Comparison of ENCODE assay signal across 1 cellular context in the genomic region with DNA sequence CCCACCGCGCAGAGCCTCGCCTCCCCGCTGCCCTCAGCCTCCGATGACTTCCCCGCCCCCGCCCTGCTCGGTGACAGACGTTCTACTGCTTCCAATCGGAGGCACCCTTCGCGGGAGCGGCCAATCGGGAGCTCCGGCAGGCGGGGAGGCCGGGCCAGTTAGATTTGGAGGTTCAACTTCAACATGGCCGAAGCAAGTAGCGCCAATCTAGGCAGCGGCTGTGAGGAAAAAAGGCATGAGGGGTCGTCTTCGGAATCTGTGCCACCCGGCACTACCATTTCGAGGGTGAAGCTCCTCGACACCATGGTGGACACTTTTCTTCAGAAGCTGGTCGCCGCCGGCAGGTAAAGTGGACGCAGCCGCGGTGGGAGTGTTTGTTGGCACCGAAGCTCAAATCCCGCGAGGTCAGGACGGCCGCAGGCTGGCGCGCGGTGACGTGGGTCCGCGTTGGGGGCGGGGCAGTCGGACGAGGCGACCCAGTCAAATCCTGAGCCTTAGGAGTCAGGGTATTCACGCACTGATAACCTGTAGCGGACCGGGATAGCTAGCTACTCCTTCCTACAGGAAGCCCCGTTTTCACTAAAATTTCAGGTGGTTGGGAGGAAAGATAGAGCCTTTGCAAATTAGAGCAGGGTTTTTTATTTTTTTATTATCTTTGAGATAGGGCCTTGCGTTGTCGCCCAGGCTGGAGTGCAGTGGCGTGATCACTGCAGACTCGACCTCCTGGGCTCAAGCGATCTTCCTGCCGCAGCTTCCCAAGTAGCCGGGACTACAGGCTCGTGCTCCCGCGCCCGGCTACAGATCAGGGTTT.
A peak's percentile ranks its signal among the peaks of the same experiment; 100 is the strongest.
TF ChIP-seq lines count a peak whose summit lies in the region.

A gene with protein sequence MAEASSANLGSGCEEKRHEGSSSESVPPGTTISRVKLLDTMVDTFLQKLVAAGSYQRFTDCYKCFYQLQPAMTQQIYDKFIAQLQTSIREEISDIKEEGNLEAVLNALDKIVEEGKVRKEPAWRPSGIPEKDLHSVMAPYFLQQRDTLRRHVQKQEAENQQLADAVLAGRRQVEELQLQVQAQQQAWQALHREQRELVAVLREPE (plus strand): TSS at position 175 of the 811 bp plus-strand sequence. CDS start 9 bp downstream, at position 184.

TF ChIP-seq in K562, 482 proteins besides CTCF, POLR2A, EP300 and RAD21 (continued from another document and continues in another):
- TF ChIP-seq MEF2A (IDR thresholded peaks at IDR 0.05; ENCODE audit: control insufficient read depth, low read depth, low read length) (no peak), MAFK (IDR thresholded peaks at IDR 0.05; ENCODE audit: low read length) (no peak), HNRNPLL (IDR thresholded peaks at IDR 0.05; ENCODE audit: low read depth, low read length, poor library complexity, severe bottlenecking) (no peak), HNRNPK (IDR thresholded peaks at IDR 0.05; ENCODE audit: low read depth, low read length, poor library complexity, severe bottlenecking) (no peak), CBX5 (IDR thresholded peaks at IDR 0.05; ENCODE audit: borderline replicate concordance, low read depth) (no peak), ZNF174 (CRISPR knock-in tag; IDR thresholded peaks at IDR 0.05) (no peak), ZNF354B (CRISPR knock-in tag; IDR thresholded peaks at IDR 0.05) (no peak), ZNF436 (CRISPR knock-in tag; IDR thresholded peaks at IDR 0.05) (no peak), MTA2 (IDR thresholded peaks at IDR 0.05; ENCODE audit: low read depth) (no peak), ZNF696 (CRISPR knock-in tag; conservative IDR thresholded peaks at IDR 0.05) (no peak), RAD51 (IDR thresholded peaks at IDR 0.05; ENCODE audit: borderline replicate concordance, low read depth) (no peak), ZC3H11A (IDR thresholded peaks at IDR 0.05; ENCODE audit: low read depth, low read length) (no peak), TFAM (CRISPR knock-in tag; conservative IDR thresholded peaks at IDR 0.05) (no peak), PHB (CRISPR knock-in tag; IDR thresholded peaks at IDR 0.05) (no peak), FOXJ2 (tag; IDR thresholded peaks at IDR 0.05) (no peak), POLR3A (IDR thresholded peaks at IDR 0.05; ENCODE audit: borderline replicate concordance, extremely low read depth, insufficient read depth, insufficient read length) (no peak), DACH1 (IDR thresholded peaks at IDR 0.05; ENCODE audit: partially characterized antibody) (no peak), RBM17 (IDR thresholded peaks at IDR 0.05; ENCODE audit: borderline replicate concordance, low read depth, low read length) (no peak), ARID2 (IDR thresholded peaks at IDR 0.05) (no peak), ZBTB7A (IDR thresholded peaks at IDR 0.05; ENCODE audit: borderline replicate concordance, control insufficient read depth, low read depth, low read length) (peak; percentile 54; the same call in 1 of the 2 replicates), RCOR1 (IDR thresholded peaks at IDR 0.05; ENCODE audit: borderline replicate concordance in 1 of 2, low read depth in 2 of 2, low read length in 2 of 2) (peak in 1 of 2 experiments; percentile 44; a peak in 1 of 4 replicates), ELF4 (CRISPR knock-in tag; IDR thresholded peaks at IDR 0.05) (peak; percentile 38; the same call in 1 of the 2 replicates), GTF2F1 (IDR thresholded peaks at IDR 0.05; ENCODE audit: low read depth, low read length) (no peak; the same call in 1 of the 2 replicates), PCBP1 (IDR thresholded peaks at IDR 0.05; ENCODE audit: low read depth, low read length, poor library complexity, severe bottlenecking) (no peak), FOXP1 (CRISPR knock-in tag; IDR thresholded peaks at IDR 0.05) (peak; percentile 60; the same call in 1 of the 2 replicates), ARNT (IDR thresholded peaks at IDR 0.05) (no peak), NCOA1 (IDR thresholded peaks at IDR 0.05; ENCODE audit: low read depth) (no peak), GATAD2B (IDR thresholded peaks at IDR 0.05; ENCODE audit: borderline replicate concordance) (no peak), JUND (IDR thresholded peaks at IDR 0.05; ENCODE audit: borderline replicate concordance, low read depth, low read length) (peak; percentile 45; the same call in 1 of the 2 replicates), JUND (tag; IDR thresholded peaks at IDR 0.05; ENCODE audit: borderline replicate concordance, low read depth, low read length) (no peak), ZNF384 (IDR thresholded peaks at IDR 0.05; ENCODE audit: low read depth, low read length) (no peak; the same call in 1 of the 2 replicates), MYNN (IDR thresholded peaks at IDR 0.05) (no peak), MYNN (CRISPR knock-in tag; IDR thresholded peaks at IDR 0.05) (no peak), ZFP30 (CRISPR knock-in tag; IDR thresholded peaks at IDR 0.05; ENCODE audit: borderline replicate concordance) (no peak), ZNF785 (CRISPR knock-in tag; IDR thresholded peaks at IDR 0.05) (no peak), NFXL1 (CRISPR knock-in tag; IDR thresholded peaks at IDR 0.05) (no peak), ZBTB8A (IDR thresholded peaks at IDR 0.05; ENCODE audit: partially characterized antibody) (no peak), YY1 (IDR thresholded peaks at IDR 0.05; ENCODE audit: borderline replicate concordance in 1 of 3, control insufficient read depth in 1 of 3, extremely low read depth in 1 of 3, insufficient read depth in 3 of 3, insufficient read length in 1 of 3, insufficient replicate concordance in 2 of 3, low read depth in 1 of 3, low read length in 2 of 3) (peak; percentile 78 to 98 (median 93)), RFX7 (CRISPR knock-in tag; IDR thresholded peaks at IDR 0.05) (no peak), DNMT1 (IDR thresholded peaks at IDR 0.05) (no peak; the same call in 1 of the 2 replicates), SNRNP70 (optimal IDR thresholded peaks at IDR 0.05; ENCODE audit: low read depth, low read length) (no peak), NR2C1 (IDR thresholded peaks at IDR 0.05) (peak; percentile 37; the same call in 1 of the 2 replicates), NR2C1 (tag; IDR thresholded peaks at IDR 0.05) (peak; percentile 32; the same call in 1 of the 2 replicates), ZZZ3 (IDR thresholded peaks at IDR 0.05) (no peak), SMARCC2 (IDR thresholded peaks at IDR 0.05; ENCODE audit: low read depth) (no peak), NCOR1 (IDR thresholded peaks at IDR 0.05) (no peak; the same call in 1 of the 2 replicates), RBM25 (IDR thresholded peaks at IDR 0.05; ENCODE audit: low read depth, low read length, severe bottlenecking) (peak; percentile 92), CC2D1A (IDR thresholded peaks at IDR 0.05) (no peak), BDP1 (IDR thresholded peaks at IDR 0.05; ENCODE audit: insufficient read depth, insufficient read length) (no peak), ZEB2 (IDR thresholded peaks at IDR 0.05) (no peak), ZNF3 (CRISPR knock-in tag; IDR thresholded peaks at IDR 0.05) (no peak), CBX3 (IDR thresholded peaks at IDR 0.05; ENCODE audit: borderline replicate concordance in 1 of 2, low read length in 2 of 2) (peak in 1 of 2 experiments; percentile 31; a peak in 1 of 3 replicates), MCM3 (IDR thresholded peaks at IDR 0.05) (no peak), NFATC3 (IDR thresholded peaks at IDR 0.05) (no peak), PTTG1 (tag; IDR thresholded peaks at IDR 0.05; ENCODE audit: low read depth) (no peak), STAG1 (CRISPR knock-in tag; IDR thresholded peaks at IDR 0.05; ENCODE audit: borderline replicate concordance) (no peak), SNIP1 (IDR thresholded peaks at IDR 0.05; ENCODE audit: low read depth) (no peak), ZNF311 (CRISPR knock-in tag; IDR thresholded peaks at IDR 0.05) (no peak), XRCC5 (IDR thresholded peaks at IDR 0.05; ENCODE audit: low read depth, low read length) (no peak), ZNF584 (CRISPR knock-in tag; IDR thresholded peaks at IDR 0.05; ENCODE audit: low read depth) (no peak), ZNF197 (CRISPR knock-in tag; IDR thresholded peaks at IDR 0.05; ENCODE audit: low read depth) (no peak), ZNF324 (CRISPR knock-in tag; IDR thresholded peaks at IDR 0.05) (no peak), NELFE (IDR thresholded peaks at IDR 0.05; ENCODE audit: insufficient read depth, insufficient read length) (no peak), ZNF143 (CRISPR knock-in tag; IDR thresholded peaks at IDR 0.05) (no peak), PPARD (CRISPR knock-in tag; IDR thresholded peaks at IDR 0.05) (no peak), CHCHD3 (CRISPR knock-in tag; IDR thresholded peaks at IDR 0.05) (no peak), MXI1 (IDR thresholded peaks at IDR 0.05; ENCODE audit: low read depth, low read length) (no peak), TAF15 (IDR thresholded peaks at IDR 0.05; ENCODE audit: low read depth, low read length) (no peak), POLR3G (IDR thresholded peaks at IDR 0.05; ENCODE audit: extremely low read depth, insufficient read length, insufficient replicate concordance) (no peak)
- TF ChIP-seq, protein P1, sequence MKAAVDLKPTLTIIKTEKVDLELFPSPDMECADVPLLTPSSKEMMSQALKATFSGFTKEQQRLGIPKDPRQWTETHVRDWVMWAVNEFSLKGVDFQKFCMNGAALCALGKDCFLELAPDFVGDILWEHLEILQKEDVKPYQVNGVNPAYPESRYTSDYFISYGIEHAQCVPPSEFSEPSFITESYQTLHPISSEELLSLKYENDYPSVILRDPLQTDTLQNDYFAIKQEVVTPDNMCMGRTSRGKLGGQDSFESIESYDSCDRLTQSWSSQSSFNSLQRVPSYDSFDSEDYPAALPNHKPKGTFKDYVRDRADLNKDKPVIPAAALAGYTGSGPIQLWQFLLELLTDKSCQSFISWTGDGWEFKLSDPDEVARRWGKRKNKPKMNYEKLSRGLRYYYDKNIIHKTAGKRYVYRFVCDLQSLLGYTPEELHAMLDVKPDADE (conservative IDR thresholded peaks at IDR 0.05; ENCODE audit: control insufficient read depth, low read depth, low read length): peak; percentile 69; the same call in 1 of the 2 replicates
- TF ChIP-seq, protein P2, sequence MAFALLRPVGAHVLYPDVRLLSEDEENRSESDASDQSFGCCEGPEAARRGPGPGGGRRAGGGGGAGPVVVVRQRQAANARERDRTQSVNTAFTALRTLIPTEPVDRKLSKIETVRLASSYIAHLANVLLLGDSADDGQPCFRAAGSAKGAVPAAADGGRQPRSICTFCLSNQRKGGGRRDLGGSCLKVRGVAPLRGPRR (CRISPR knock-in tag; IDR thresholded peaks at IDR 0.05): no peak
- TF ChIP-seq, protein P3, sequence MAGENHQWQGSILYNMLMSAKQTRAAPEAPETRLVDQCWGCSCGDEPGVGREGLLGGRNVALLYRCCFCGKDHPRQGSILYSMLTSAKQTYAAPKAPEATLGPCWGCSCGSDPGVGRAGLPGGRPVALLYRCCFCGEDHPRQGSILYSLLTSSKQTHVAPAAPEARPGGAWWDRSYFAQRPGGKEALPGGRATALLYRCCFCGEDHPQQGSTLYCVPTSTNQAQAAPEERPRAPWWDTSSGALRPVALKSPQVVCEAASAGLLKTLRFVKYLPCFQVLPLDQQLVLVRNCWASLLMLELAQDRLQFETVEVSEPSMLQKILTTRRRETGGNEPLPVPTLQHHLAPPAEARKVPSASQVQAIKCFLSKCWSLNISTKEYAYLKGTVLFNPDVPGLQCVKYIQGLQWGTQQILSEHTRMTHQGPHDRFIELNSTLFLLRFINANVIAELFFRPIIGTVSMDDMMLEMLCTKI (IDR thresholded peaks at IDR 0.05; ENCODE audit: partially characterized antibody): no peak
- TF ChIP-seq, protein P4, sequence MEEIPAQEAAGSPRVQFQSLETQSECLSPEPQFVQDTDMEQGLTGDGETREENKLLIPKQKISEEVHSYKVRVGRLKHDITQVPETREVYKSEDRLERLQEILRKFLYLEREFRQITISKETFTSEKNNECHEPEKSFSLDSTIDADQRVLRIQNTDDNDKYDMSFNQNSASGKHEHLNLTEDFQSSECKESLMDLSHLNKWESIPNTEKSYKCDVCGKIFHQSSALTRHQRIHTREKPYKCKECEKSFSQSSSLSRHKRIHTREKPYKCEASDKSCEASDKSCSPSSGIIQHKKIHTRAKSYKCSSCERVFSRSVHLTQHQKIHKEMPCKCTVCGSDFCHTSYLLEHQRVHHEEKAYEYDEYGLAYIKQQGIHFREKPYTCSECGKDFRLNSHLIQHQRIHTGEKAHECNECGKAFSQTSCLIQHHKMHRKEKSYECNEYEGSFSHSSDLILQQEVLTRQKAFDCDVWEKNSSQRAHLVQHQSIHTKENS (CRISPR knock-in tag; IDR thresholded peaks at IDR 0.05): no peak
- TF ChIP-seq, protein P5, sequence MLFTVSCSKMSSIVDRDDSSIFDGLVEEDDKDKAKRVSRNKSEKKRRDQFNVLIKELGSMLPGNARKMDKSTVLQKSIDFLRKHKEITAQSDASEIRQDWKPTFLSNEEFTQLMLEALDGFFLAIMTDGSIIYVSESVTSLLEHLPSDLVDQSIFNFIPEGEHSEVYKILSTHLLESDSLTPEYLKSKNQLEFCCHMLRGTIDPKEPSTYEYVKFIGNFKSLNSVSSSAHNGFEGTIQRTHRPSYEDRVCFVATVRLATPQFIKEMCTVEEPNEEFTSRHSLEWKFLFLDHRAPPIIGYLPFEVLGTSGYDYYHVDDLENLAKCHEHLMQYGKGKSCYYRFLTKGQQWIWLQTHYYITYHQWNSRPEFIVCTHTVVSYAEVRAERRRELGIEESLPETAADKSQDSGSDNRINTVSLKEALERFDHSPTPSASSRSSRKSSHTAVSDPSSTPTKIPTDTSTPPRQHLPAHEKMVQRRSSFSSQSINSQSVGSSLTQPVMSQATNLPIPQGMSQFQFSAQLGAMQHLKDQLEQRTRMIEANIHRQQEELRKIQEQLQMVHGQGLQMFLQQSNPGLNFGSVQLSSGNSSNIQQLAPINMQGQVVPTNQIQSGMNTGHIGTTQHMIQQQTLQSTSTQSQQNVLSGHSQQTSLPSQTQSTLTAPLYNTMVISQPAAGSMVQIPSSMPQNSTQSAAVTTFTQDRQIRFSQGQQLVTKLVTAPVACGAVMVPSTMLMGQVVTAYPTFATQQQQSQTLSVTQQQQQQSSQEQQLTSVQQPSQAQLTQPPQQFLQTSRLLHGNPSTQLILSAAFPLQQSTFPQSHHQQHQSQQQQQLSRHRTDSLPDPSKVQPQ (CRISPR knock-in tag; IDR thresholded peaks at IDR 0.05; ENCODE audit: borderline replicate concordance): no peak
- TF ChIP-seq, protein P6, sequence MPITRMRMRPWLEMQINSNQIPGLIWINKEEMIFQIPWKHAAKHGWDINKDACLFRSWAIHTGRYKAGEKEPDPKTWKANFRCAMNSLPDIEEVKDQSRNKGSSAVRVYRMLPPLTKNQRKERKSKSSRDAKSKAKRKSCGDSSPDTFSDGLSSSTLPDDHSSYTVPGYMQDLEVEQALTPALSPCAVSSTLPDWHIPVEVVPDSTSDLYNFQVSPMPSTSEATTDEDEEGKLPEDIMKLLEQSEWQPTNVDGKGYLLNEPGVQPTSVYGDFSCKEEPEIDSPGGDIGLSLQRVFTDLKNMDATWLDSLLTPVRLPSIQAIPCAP (CRISPR knock-in tag; IDR thresholded peaks at IDR 0.05; ENCODE audit: borderline replicate concordance): 0 out of 2 replicates have a peak, but pooled peaks have one; percentile 36
